20 cellular contexts compared by ENCODE assay signal in genomic region chr9:121681404-121681803, GRCh38. TPM values are rescaled to one million over a fixed set of nuclear protein-coding genes. Genes with fewer than 3 reads are reported as not detected.
DNase-seq lines count a peak whose midpoint lies in the region; ATAC-seq and TF ChIP-seq lines count a peak whose summit lies in the region.
"Had no signal": no experiment of that assay in that cellular context is flagged by ENCODE, and none has a peak within 500 bp of the region (broad histone marks: within the 10 kb centered on the region; RNA-seq: fewer than 3 reads in every experiment).

No MANE protein-coding gene starts in this region.

- H2BK5ac ChIP-seq in mesenchymal stem cell (ENCODE audit: low read depth, low read length, poor library complexity, severe bottlenecking): no peak overlapping the region

- no peak overlapping the region for H2BK120ac ChIP-seq in mesenchymal stem cell (ENCODE audit: low read depth, low read length)

- no peak for TF ChIP-seq CTCF in Loucy (conservative IDR thresholded peaks at IDR 0.05; ENCODE audit: low read length)
- no peak for TF ChIP-seq CTCF in chondrocyte (IDR thresholded peaks at IDR 0.05)
- TF ChIP-seq CTCF in spleen (IDR thresholded peaks at IDR 0.05 in 8 of 11, conservative IDR thresholded peaks at IDR 0.05 in 3 of 11): no peak

- H2BK15ac ChIP-seq in mesenchymal stem cell (ENCODE audit: low read depth, poor library complexity, severe bottlenecking): no peak overlapping the region

- no peak overlapping the region for H2AK5ac ChIP-seq in mesenchymal stem cell (ENCODE audit: low read length, severe bottlenecking)

- no peak overlapping the region for H3K23ac ChIP-seq in mesenchymal stem cell (ENCODE audit: low read length in 2 of 2)

- H3K9me2 ChIP-seq in Loucy (replicated peaks; ENCODE audit: low read depth, low read length): no peaks in the 10 kb centered on the region

- no peaks in the 10 kb centered on the region for H3K27me3 Mint-ChIP-seq in chondrocyte (ENCODE audit: low read depth)

- H3K36me3 ChIP-seq in Loucy (ENCODE audit: insufficient read depth, low read length) (no peaks in the 10 kb centered on the region), mesodermal cell (ENCODE audit: control insufficient read depth, insufficient read depth, low read length) (peaks cover 62% of the 10 kb centered on the region), spleen (peaks cover 0 to 5% (median 0%) of the 10 kb centered on the region in 6 donors), mesenchymal stem cell (ENCODE audit: control insufficient read depth in 1 of 2, insufficient read depth in 2 of 2, low read depth in 1 of 2, low read length in 2 of 2) (peaks cover 0 to 44% of the 10 kb centered on the region in 2 experiments), SJCRH30 (peaks cover 6% of the 10 kb centered on the region)

- 93 to 96% methylated on average over 7 of the region's 7 CpGs for WGBS in mesodermal cell (ENCODE audit: insufficient coverage in 2 of 2), 2 experiments
- 82 to 94% (median 87%) methylated on average over 6 to 7 of the region's 7 CpGs for WGBS in spleen, 5 donors
- WGBS in mesenchymal stem cell: 95% methylated on average over 7 of the region's 7 CpGs

- H3K4me1 Mint-ChIP-seq in chondrocyte (ENCODE audit: low read depth): peaks cover under 1% of the 10 kb centered on the region

- H3K9ac ChIP-seq in Loucy (ENCODE audit: low read depth, low read length, poor library complexity, severe bottlenecking): peak overlapping the region; percentile 2
- H3K9ac ChIP-seq in mesenchymal stem cell (ENCODE audit: low read length): no peak overlapping the region

- H3K79me1 ChIP-seq in mesenchymal stem cell (replicated peaks; ENCODE audit: low read length, poor library complexity, severe bottlenecking): peaks cover 9% of the 10 kb centered on the region

- no peak overlapping the region for H4K8ac ChIP-seq in mesenchymal stem cell (ENCODE audit: low read length)

- peaks cover 26% of the 10 kb centered on the region for H3K4me1 ChIP-seq in Loucy (ENCODE audit: insufficient read depth, low read length, poor library complexity, severe bottlenecking)
- peaks cover 12% of the 10 kb centered on the region for H3K4me1 ChIP-seq in mesodermal cell (ENCODE audit: control insufficient read depth, insufficient read depth, low read length, poor library complexity, severe bottlenecking)
- peaks cover 0 to 6% (median 0%) of the 10 kb centered on the region in 6 donors for H3K4me1 ChIP-seq in spleen
- peaks cover 10% of the 10 kb centered on the region for H3K4me1 ChIP-seq in mesenchymal stem cell (ENCODE audit: control insufficient read depth, insufficient read depth, low read depth, low read length)
- H3K4me1 ChIP-seq in SJCRH30: no peaks in the 10 kb centered on the region
- H3K4me1 ChIP-seq: Caco-2, HAP-1 had no signal

- no peak overlapping the region for H2AFZ ChIP-seq in Loucy (ENCODE audit: low read length)
- no peak overlapping the region for H2AFZ ChIP-seq in mesenchymal stem cell (ENCODE audit: low read depth, low read length)
- H2AFZ ChIP-seq: GM23338 had no signal

- no peak for TF ChIP-seq POLR2A in spleen (IDR thresholded peaks at IDR 0.05)

- no peaks in the 10 kb centered on the region for H3K79me2 ChIP-seq in Loucy (ENCODE audit: insufficient read depth, low read length)

- no peaks in the 10 kb centered on the region for H3K9me3 Mint-ChIP-seq in chondrocyte (ENCODE audit: low read depth)
- H3K9me3 Mint-ChIP-seq: CD4-positive, CD25-positive, alpha-beta regulatory T cell; CD8-positive, alpha-beta T cell; GM23338; HFFc6 had no signal

- intact Hi-C loops in spleen (cut with DNase I; ENCODE audit: low total_unique reads): loop anchor here (10.0 kb wide), 1 partner anchor 137 kb away; no protein-coding TSS in a partner anchor
- intact Hi-C loops in cardiac septum (cut with DNase I): no loop called here

- H2BK12ac ChIP-seq in mesenchymal stem cell (ENCODE audit: low read length in 2 of 2): no peak overlapping the region

- H3K4me3 Mint-ChIP-seq in chondrocyte (ENCODE audit: unreplicated experiment): no peak overlapping the region
- H3K4me3 Mint-ChIP-seq: CD4-positive, CD25-positive, alpha-beta regulatory T cell; CD8-positive, alpha-beta T cell; GM23338; HFFc6 had no signal

- H3F3A ChIP-seq in Loucy (ENCODE audit: low read depth): no peaks in the 10 kb centered on the region

- H3K4me2 ChIP-seq in Loucy (ENCODE audit: low read depth, low read length, poor library complexity, severe bottlenecking) (no peak overlapping the region), mesenchymal stem cell (ENCODE audit: low read length, poor library complexity, severe bottlenecking) (no peak overlapping the region)
- H3K4me2 ChIP-seq: GM23338 had no signal

- H3K4ac ChIP-seq in mesenchymal stem cell (ENCODE audit: low read depth in 1 of 2, low read length in 2 of 2): no peak overlapping the region

- H3K27me3 ChIP-seq in Loucy (ENCODE audit: insufficient read depth, low read length, poor library complexity, severe bottlenecking): no peaks in the 10 kb centered on the region
- H3K27me3 ChIP-seq in spleen (replicated peaks in 1 of 7): peaks cover 0 to 17% (median 0%) of the 10 kb centered on the region in 7 donors
- peaks cover 0 to 39% of the 10 kb centered on the region in 2 experiments for H3K27me3 ChIP-seq in mesenchymal stem cell (ENCODE audit: control insufficient read depth in 1 of 2, insufficient read depth in 1 of 2, low read length in 2 of 2)
- no peaks in the 10 kb centered on the region for H3K27me3 ChIP-seq in SJCRH30

- H3K9me3 ChIP-seq in Loucy (ENCODE audit: insufficient read depth, low read depth, low read length) (no peaks in the 10 kb centered on the region), mesodermal cell (ENCODE audit: control insufficient read depth, low read length) (no peaks in the 10 kb centered on the region), spleen (no peaks in the 10 kb centered on the region), mesenchymal stem cell (ENCODE audit: control insufficient read depth, low read length) (no peaks in the 10 kb centered on the region), SJCRH30 (replicated peaks) (no peaks in the 10 kb centered on the region)
- H3K9me3 ChIP-seq: Caco-2, HAP-1 had no signal

- no peak for ATAC-seq in GM18867 (IDR thresholded peaks at IDR 0.05; ENCODE audit: unreplicated experiment)
- ATAC-seq: CD8-positive, alpha-beta T cell; GM12878; GM23338 had no signal

- no peak overlapping the region for H3K27ac Mint-ChIP-seq in chondrocyte (ENCODE audit: unreplicated experiment)
- H3K27ac Mint-ChIP-seq: CD4-positive, CD25-positive, alpha-beta regulatory T cell; CD8-positive, alpha-beta T cell; GM23338; HFFc6 had no signal

- H3K27ac ChIP-seq in mesodermal cell (ENCODE audit: low read depth, low read length, severe bottlenecking) (peak overlapping the region; percentile 25), spleen (no peak overlapping the region), mesenchymal stem cell (ENCODE audit: low read length, poor library complexity, severe bottlenecking) (no peak overlapping the region), SJCRH30 (no peak overlapping the region)
- H3K27ac ChIP-seq: C4-2B had no signal

- H3K14ac ChIP-seq in mesenchymal stem cell (ENCODE audit: low read length in 2 of 2): no peak overlapping the region

- DNase-seq in chondrocyte (ENCODE audit: low spot score): peak; percentile 57
- peak; percentile 18 for DNase-seq in spleen
- DNase-seq in cardiac septum (ENCODE audit: low spot score): no peak
- DNase-seq in mesenchymal stem cell: no peak
- no peak for DNase-seq in SJCRH30
- DNase-seq: Caco-2; CD4-positive, CD25-positive, alpha-beta regulatory T cell; CD8-positive, alpha-beta T cell; DMS153; DMS79; EL; GDM1; HFFc6 had no signal

- H3K4me3 ChIP-seq in Loucy (ENCODE audit: low read length, poor library complexity, severe bottlenecking) (no peak overlapping the region), mesodermal cell (ENCODE audit: extremely low read depth, insufficient read depth, low read length, poor library complexity, severe bottlenecking) (no peak overlapping the region), spleen (no peak overlapping the region), mesenchymal stem cell (ENCODE audit: insufficient read depth in 1 of 2, low read depth in 1 of 2, low read length in 2 of 2) (no peak overlapping the region), SJCRH30 (no peak overlapping the region)
- H3K4me3 ChIP-seq: GM12878, GM23338, HAP-1 had no signal

- no peak overlapping the region for H3K18ac ChIP-seq in mesenchymal stem cell (ENCODE audit: low read depth in 1 of 2, low read length in 2 of 2)

- H4K20me1 ChIP-seq in Loucy (ENCODE audit: insufficient read depth, low read length, poor library complexity, severe bottlenecking): no peaks in the 10 kb centered on the region

- H4K91ac ChIP-seq in mesenchymal stem cell (ENCODE audit: low read length): no peak overlapping the region

- peaks cover 4% of the 10 kb centered on the region for H3K36me3 Mint-ChIP-seq in chondrocyte (ENCODE audit: low read depth)
- H3K36me3 Mint-ChIP-seq: CD4-positive, CD25-positive, alpha-beta regulatory T cell; CD8-positive, alpha-beta T cell had no signal

RNA-seq across cellular contexts. Expression of gene DAB2IP, which starts 30.0 kb away (rescaled TPM):
- 36.6 to 66.7 TPM (median 58.5 TPM) in 3 replicates for total RNA-seq in chondrocyte
- polyA plus RNA-seq in mesodermal cell (2013, experiment 1 of 2): 49.6 TPM
- 34.2 TPM for polyA plus RNA-seq in mesodermal cell (2013, experiment 2 of 2)
- total RNA-seq in spleen: 10 to 100 TPM; 34.1 to 83.0 (median 48.5) TPM
- 10 to 100 TPM in 1 of 3 donors, 1 to 10 TPM in 2; 5.0 to 24.2 (median 6.0) TPM for polyA plus RNA-seq in spleen
- 60.3 TPM for total RNA-seq in cardiac septum
- 13.7 TPM for polyA plus RNA-seq in mesenchymal stem cell (2013, experiment 1 of 2)
- 12.0 TPM for polyA plus RNA-seq in mesenchymal stem cell (2013, experiment 2 of 2)
- 18.2 and 18.7 TPM in 2 replicates for total RNA-seq in SJCRH30 (2014; rRNA removed; shearing (Covaris generic))
- total RNA-seq: CD4-positive, CD25-positive, alpha-beta regulatory T cell had no signal
- polyA plus RNA-seq: CD4-positive, CD25-positive, alpha-beta regulatory T cell had no signal

Comparison
In these comparisons a context has a peak if more than half of its experiments do, and no peak if none do; other contexts are left out.
1. DNase-seq: peak in chondrocyte (single experiment) and spleen (single experiment); none in cardiac septum (single experiment), mesenchymal stem cell (single experiment) and SJCRH30 (0 of 2).